1 cellular context compared by ENCODE assay signal in the genomic region with DNA sequence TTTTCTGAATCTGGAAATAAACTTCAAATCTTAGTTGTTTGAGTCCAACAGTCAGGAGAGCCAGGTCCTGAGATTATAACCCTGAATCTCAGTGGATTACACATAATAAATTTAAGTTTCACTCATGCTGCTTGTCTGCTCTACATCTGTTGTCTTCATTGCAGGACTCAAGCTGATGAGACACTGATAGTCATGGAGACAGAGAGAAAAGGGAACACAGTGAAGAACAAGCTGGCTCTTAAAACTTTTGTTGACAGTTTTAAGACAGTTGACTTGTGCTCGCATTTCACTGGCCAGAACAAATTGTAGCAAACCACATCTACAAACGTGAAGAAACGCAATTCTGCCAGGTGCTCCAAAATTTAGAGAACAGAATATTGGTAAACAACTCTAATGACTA.
TF ChIP-seq lines count a peak whose summit lies in the region.

No MANE protein-coding gene starts in this region.

TF ChIP-seq in H1, 55 proteins besides CTCF, POLR2A, EP300 and RAD21:
- TF ChIP-seq PHF8 (conservative IDR thresholded peaks at IDR 0.05; ENCODE audit: low read depth, low read length) (no peak), CHD7 (IDR thresholded peaks at IDR 0.05; ENCODE audit: insufficient replicate concordance, low read length) (no peak), CTBP2 (IDR thresholded peaks at IDR 0.05; ENCODE audit: borderline replicate concordance, insufficient read depth, insufficient read length, low read length) (no peak), TCF12 (IDR thresholded peaks at IDR 0.05; ENCODE audit: low read depth, low read length) (no peak), GABPA (IDR thresholded peaks at IDR 0.05; ENCODE audit: borderline replicate concordance, insufficient read depth, low read length) (no peak), RNF2 (IDR thresholded peaks at IDR 0.05; ENCODE audit: borderline replicate concordance, low read depth, low read length, missing control alignments, poor library complexity, severe bottlenecking) (no peak), NRF1 (IDR thresholded peaks at IDR 0.05; ENCODE audit: low read depth, low read length) (no peak), HDAC6 (IDR thresholded peaks at IDR 0.05; ENCODE audit: low read depth, low read length) (no peak)
